9 cellular contexts compared by ENCODE assay signal in genomic region chr5:135944967-135945560, GRCh38. TPM values are rescaled to one million over a fixed set of nuclear protein-coding genes. Genes with fewer than 3 reads are reported as not detected.
A peak's percentile ranks its signal among the peaks of the same experiment; 100 is the strongest.
DNase-seq lines count a peak whose midpoint lies in the region; ATAC-seq and TF ChIP-seq lines count a peak whose summit lies in the region.
"Had no signal": no experiment of that assay in that cellular context is flagged by ENCODE, and none has a peak within 500 bp of the region (broad histone marks: within the 10 kb centered on the region; RNA-seq: fewer than 3 reads in every experiment).

No MANE protein-coding gene starts in this region.

- H3K9me3 ChIP-seq in sigmoid colon = no peaks in the 10 kb centered on the region

- DNase-seq in DMS153 treated with DMSO at 0.1 percent for 48 hours (lab: John Stamatoyannopoulos, UW; ENCODE audit: unreplicated experiment) (peak; percentile 45), HFFc6 (peak; percentile 72), NCI-H524 (lab: John Stamatoyannopoulos, UW) (peak; percentile 55 to 78), amniotic epithelial cell (ENCODE audit: low read depth) (peak; percentile 81), left cardiac atrium (peak; percentile 44), sigmoid colon (peak; percentile 76)

- no peak overlapping the region for H3K27ac ChIP-seq in sigmoid colon

- H3K27me3 ChIP-seq in sigmoid colon = no peaks in the 10 kb centered on the region

- H3K36me3 ChIP-seq in sigmoid colon = no peaks in the 10 kb centered on the region

- 0% methylated on average over 3 of the region's 3 CpGs for WGBS in sigmoid colon, 2 donors

- no peaks in the 10 kb centered on the region for H3K4me1 ChIP-seq in sigmoid colon

- no peak overlapping the region for H3K4me3 ChIP-seq in sigmoid colon

- H3K4me1 Mint-ChIP-seq in HFFc6 (ENCODE audit: low read depth) = peaks cover 4% of the 10 kb centered on the region

- no peaks in the 10 kb centered on the region for H3K36me3 Mint-ChIP-seq in HFFc6 (ENCODE audit: low read depth)

- TF ChIP-seq EP300 in sigmoid colon (IDR thresholded peaks at IDR 0.05) = no peak

- intact Hi-C loops in left cardiac atrium (cut with DNase I) = loop anchor here (2.0 to 10.0 kb wide), 6 partner anchors 118 to 270 kb away; no protein-coding TSS in a partner anchor
- intact Hi-C loops in sigmoid colon (cut with DNase I) = loop anchor here (1.0 to 5.0 kb wide), 6 partner anchors 58 to 266 kb away; no protein-coding TSS in a partner anchor

- H3K27me3 Mint-ChIP-seq in HFFc6 (ENCODE audit: insufficient read depth) = peaks cover 2% of the 10 kb centered on the region; the same call in 1 of the 2 replicates

- no peak overlapping the region for H3K4me3 Mint-ChIP-seq in HFFc6

- no peak overlapping the region for H3K27ac Mint-ChIP-seq in HFFc6

- ATAC-seq in left cardiac atrium (peak; percentile 53 to 59), GM21360 (IDR thresholded peaks at IDR 0.05; ENCODE audit: unreplicated experiment) (no peak), GM18867 (IDR thresholded peaks at IDR 0.05; ENCODE audit: unreplicated experiment) (no peak)

- H3K9me3 Mint-ChIP-seq in HFFc6 = no peaks in the 10 kb centered on the region

- TF ChIP-seq POLR2A in sigmoid colon (IDR thresholded peaks at IDR 0.05) = no peak

- TF ChIP-seq CTCF in HFFc6 (IDR thresholded peaks at IDR 0.05) (peak; percentile 96), sigmoid colon (IDR thresholded peaks at IDR 0.05) (peak; percentile 58 to 81 (median 75))

RNA-seq across cellular contexts. Expression of gene LECT2, which starts 9.7 kb away (rescaled TPM):
- total RNA-seq in HFFc6 (2021; fragmentation: NEBNext Ultra II Directional; extraction: Animal tissue kit (Norgen Biotek cat#: 25700)) = not detected
- not detected for total RNA-seq in left cardiac atrium
- not detected for total RNA-seq in sigmoid colon
- not detected for polyA plus RNA-seq in sigmoid colon
- total RNA-seq: activated CD8-positive, alpha-beta memory T cell treated with anti-CD3 and anti-CD28 coated beads for 36 hours had no signal

RNA-seq across cellular contexts. Expression of gene IL9, which starts 49.4 kb away (rescaled TPM):
- not detected for total RNA-seq in HFFc6 (2021; fragmentation: NEBNext Ultra II Directional; extraction: Animal tissue kit (Norgen Biotek cat#: 25700))
- total RNA-seq in left cardiac atrium (not detected), sigmoid colon (not detected)
- not detected for polyA plus RNA-seq in sigmoid colon

Comparison
In these comparisons a context has a peak if more than half of its experiments do, and no peak if none do; other contexts are left out.
1. ATAC-seq: peak in left cardiac atrium (2 of 2); none in GM21360 (single experiment) and GM18867 (single experiment).
2. Peak in every context shown above with its lines, with median percentiles within 50 percentile points of each other: DNase-seq.